21 cellular contexts compared by ENCODE assay signal in the genomic region with DNA sequence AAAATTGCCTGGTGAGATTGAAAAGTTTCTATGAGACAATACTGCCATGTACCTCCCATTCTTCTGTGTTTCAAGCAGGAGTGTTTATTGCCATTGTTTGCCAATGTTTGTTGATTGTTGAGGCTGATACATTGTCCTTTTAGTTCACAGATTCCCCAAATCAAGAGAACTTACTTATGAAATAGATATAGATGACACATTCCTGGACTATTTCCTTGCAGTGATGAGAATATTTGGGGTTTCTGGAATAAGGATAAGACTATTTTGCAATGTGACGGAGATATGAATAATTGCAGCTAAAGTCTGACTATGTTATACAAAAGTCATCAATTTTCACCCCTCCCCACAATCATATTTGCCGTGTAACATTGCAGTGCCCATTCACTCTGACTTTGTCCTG.
DNase-seq lines count a peak whose midpoint lies in the region; ATAC-seq and TF ChIP-seq lines count a peak whose summit lies in the region.
"Had no signal": no experiment of that assay in that cellular context is flagged by ENCODE, and none has a peak within 500 bp of the region (broad histone marks: within the 10 kb centered on the region; RNA-seq: fewer than 3 reads in every experiment).

No MANE protein-coding gene starts in this region.

- H4K20me1 ChIP-seq in GM23248 (ENCODE audit: insufficient read depth) (no peaks in the 10 kb centered on the region), PC-3 (ENCODE audit: low read length) (no peaks in the 10 kb centered on the region), SK-N-SH (ENCODE audit: insufficient read depth) (no peaks in the 10 kb centered on the region)

- no peak overlapping the region for H3K4me3 ChIP-seq in GM23248
- H3K4me3 ChIP-seq in PC-3 (ENCODE audit: low read length), result no peak overlapping the region
- H3K4me3 ChIP-seq in fibroblast of pulmonary artery (replicated peaks; ENCODE audit: low read depth, low read length), result no peak overlapping the region
- H3K4me3 ChIP-seq in SK-N-SH (ENCODE audit: low read depth in 2 of 2, low read length in 1 of 2), result no peak overlapping the region
- H3K4me3 ChIP-seq: A549, SJCRH30 had no signal

- H3K4me2 ChIP-seq in GM23248 (ENCODE audit: unreplicated experiment) (peak overlapping the region; percentile 60), PC-3 (ENCODE audit: low read length) (no peak overlapping the region), SK-N-SH (no peak overlapping the region)
- H3K4me2 ChIP-seq: A549 had no signal

- WGBS in GM23248 (ENCODE audit: low coverage in 1 of 2, low lambda C conversion rate in 2 of 2, missing lambda C conversion rate in 2 of 2), 2 experiments, result 2 to 6% methylated on average over 2 of the region's 2 CpGs
- WGBS in SK-N-SH (ENCODE audit: low lambda C conversion rate), result 5% methylated on average over 2 of the region's 2 CpGs

- CTCF ChIA-PET in PC-3 (lab: Charles Lee), result no interaction called here
- CTCF ChIA-PET in SK-N-SH (lab: Yijun Ruan, JAX), result no interaction called here

- peaks cover 12% of the 10 kb centered on the region for H3F3A ChIP-seq in GM23248 (ENCODE audit: insufficient read depth)
- H3F3A ChIP-seq in PC-3 (ENCODE audit: low read length, unreplicated experiment), result no peaks in the 10 kb centered on the region
- H3F3A ChIP-seq in SK-N-SH (replicated peaks; ENCODE audit: insufficient read depth), result peaks cover 5% of the 10 kb centered on the region

- H3K9ac ChIP-seq in GM23248, result no peak overlapping the region
- no peak overlapping the region for H3K9ac ChIP-seq in PC-3 (ENCODE audit: low read length)
- no peak overlapping the region for H3K9ac ChIP-seq in SK-N-SH

- no peak for TF ChIP-seq RAD21 in SK-N-SH (IDR thresholded peaks at IDR 0.05; ENCODE audit: low read length)

- H2AFZ ChIP-seq in GM23248 (peak overlapping the region; percentile 38; the same call in 1 of the 2 replicates), PC-3 (ENCODE audit: low read length) (no peak overlapping the region), SK-N-SH (ENCODE audit: low read depth) (no peak overlapping the region)

- peaks cover 18% of the 10 kb centered on the region for H3K4me1 ChIP-seq in GM23248 (ENCODE audit: insufficient read depth)
- H3K4me1 ChIP-seq in PC-3 (ENCODE audit: insufficient read depth, low read length), result no peaks in the 10 kb centered on the region
- no peaks in the 10 kb centered on the region for H3K4me1 ChIP-seq in SK-N-SH (ENCODE audit: control insufficient read depth in 1 of 2, insufficient read depth in 2 of 2, low read depth in 1 of 2, low read length in 1 of 2)
- H3K4me1 ChIP-seq: A549, Caco-2, SJCRH30 had no signal

- no peak for TF ChIP-seq CTCF in PC-3 (conservative IDR thresholded peaks at IDR 0.05; ENCODE audit: low read depth, low read length)
- TF ChIP-seq CTCF in fibroblast of pulmonary artery (IDR thresholded peaks at IDR 0.05; ENCODE audit: low read length, missing control alignments), result no peak
- no peak for TF ChIP-seq CTCF in SK-N-SH (IDR thresholded peaks at IDR 0.05)

- intact Hi-C loops in PC-3 (cut with micrococcal nuclease), result no loop called here

- POLR2A ChIA-PET in PC-3 (lab: Charles Lee; ENCODE audit: unreplicated experiment) (no interaction called here), SK-N-SH (lab: Yijun Ruan, JAX) (no interaction called here)

- ATAC-seq in PC-3, result no peak
- no peak for ATAC-seq in GM18861 (IDR thresholded peaks at IDR 0.05; ENCODE audit: unreplicated experiment)
- ATAC-seq: A549; CD8-positive, alpha-beta T cell; Right ventricle myocardium inferior had no signal

- TF ChIP-seq EP300 in SK-N-SH (IDR thresholded peaks at IDR 0.05; ENCODE audit: borderline replicate concordance in 1 of 2, low read depth in 1 of 2, low read length in 1 of 2), result no peak

- H3K9me3 ChIP-seq in GM23248 (ENCODE audit: low read depth) (no peaks in the 10 kb centered on the region), PC-3 (ENCODE audit: low read length) (no peaks in the 10 kb centered on the region), SK-N-SH (no peaks in the 10 kb centered on the region)
- H3K9me3 ChIP-seq: A549, Caco-2, SJCRH30 had no signal

- H3K27ac ChIP-seq in GM23248 (peak overlapping the region; percentile 7), PC-3 (ENCODE audit: low read length) (no peak overlapping the region), SK-N-SH (ENCODE audit: low read depth in 2 of 2, low read length in 1 of 2) (no peak overlapping the region)
- H3K27ac ChIP-seq: A549, C4-2B, SJCRH30 had no signal

- H3K79me2 ChIP-seq in GM23248 (ENCODE audit: insufficient read depth) (no peaks in the 10 kb centered on the region), PC-3 (ENCODE audit: low read length) (no peaks in the 10 kb centered on the region), SK-N-SH (ENCODE audit: insufficient read depth) (no peaks in the 10 kb centered on the region)

- H3K36me3 ChIP-seq in GM23248 (ENCODE audit: low read depth), result no peaks in the 10 kb centered on the region
- no peaks in the 10 kb centered on the region for H3K36me3 ChIP-seq in PC-3 (ENCODE audit: low read depth, low read length)
- no peaks in the 10 kb centered on the region for H3K36me3 ChIP-seq in SK-N-SH (replicated peaks in 1 of 2; ENCODE audit: control insufficient read depth in 1 of 2, insufficient read depth in 2 of 2, low read length in 1 of 2)
- H3K36me3 ChIP-seq: SJCRH30 had no signal

- in situ Hi-C loops in GM23248 (cut with MboI), result no loop called here

- DNase-seq in GM23248, result peak; percentile 55
- peak; percentile 27 for DNase-seq in PC-3
- peak; percentile 18 for DNase-seq in fibroblast of pulmonary artery (ENCODE audit: low read depth)
- DNase-seq in NAMALWA (ENCODE audit: low spot score), result no peak
- no peak for DNase-seq in SK-N-SH
- no peak for DNase-seq in DMS114 treated with DMSO at 0.1 percent for 48 hours (lab: John Stamatoyannopoulos, UW; ENCODE audit: unreplicated experiment)
- DNase-seq: Caco-2; CD8-positive, alpha-beta T cell; DND-41; H9; NCI-H1092; NCI-H1417 treated with DMSO at 0.1 percent for 48 hours; NCI-H187; NCI-H2171 treated with DMSO at 0.1 percent for 48 hours; NCI-H524; NCI-H774; SJCRH30 had no signal

- H3K27me3 ChIP-seq in GM23248 (replicated peaks; ENCODE audit: insufficient read depth) (no peaks in the 10 kb centered on the region), PC-3 (ENCODE audit: low read length) (no peaks in the 10 kb centered on the region), SK-N-SH (ENCODE audit: insufficient read depth) (no peaks in the 10 kb centered on the region; the same call in 1 of the 2 replicates)
- H3K27me3 ChIP-seq: SJCRH30 had no signal

- H3K9me2 ChIP-seq in GM23248 (ENCODE audit: insufficient read depth), result no peaks in the 10 kb centered on the region
- H3K9me2 ChIP-seq in PC-3 (replicated peaks; ENCODE audit: low read length), result no peaks in the 10 kb centered on the region
- no peaks in the 10 kb centered on the region for H3K9me2 ChIP-seq in SK-N-SH

- BruUV-seq in PC-3 (replicated peaks; lab: Mats Ljungman, UMichigan), result no TSS peak

TF ChIP-seq in SK-N-SH, 30 proteins besides CTCF, POLR2A, EP300 and RAD21 (continues in another document):
- TF ChIP-seq, protein P1, sequence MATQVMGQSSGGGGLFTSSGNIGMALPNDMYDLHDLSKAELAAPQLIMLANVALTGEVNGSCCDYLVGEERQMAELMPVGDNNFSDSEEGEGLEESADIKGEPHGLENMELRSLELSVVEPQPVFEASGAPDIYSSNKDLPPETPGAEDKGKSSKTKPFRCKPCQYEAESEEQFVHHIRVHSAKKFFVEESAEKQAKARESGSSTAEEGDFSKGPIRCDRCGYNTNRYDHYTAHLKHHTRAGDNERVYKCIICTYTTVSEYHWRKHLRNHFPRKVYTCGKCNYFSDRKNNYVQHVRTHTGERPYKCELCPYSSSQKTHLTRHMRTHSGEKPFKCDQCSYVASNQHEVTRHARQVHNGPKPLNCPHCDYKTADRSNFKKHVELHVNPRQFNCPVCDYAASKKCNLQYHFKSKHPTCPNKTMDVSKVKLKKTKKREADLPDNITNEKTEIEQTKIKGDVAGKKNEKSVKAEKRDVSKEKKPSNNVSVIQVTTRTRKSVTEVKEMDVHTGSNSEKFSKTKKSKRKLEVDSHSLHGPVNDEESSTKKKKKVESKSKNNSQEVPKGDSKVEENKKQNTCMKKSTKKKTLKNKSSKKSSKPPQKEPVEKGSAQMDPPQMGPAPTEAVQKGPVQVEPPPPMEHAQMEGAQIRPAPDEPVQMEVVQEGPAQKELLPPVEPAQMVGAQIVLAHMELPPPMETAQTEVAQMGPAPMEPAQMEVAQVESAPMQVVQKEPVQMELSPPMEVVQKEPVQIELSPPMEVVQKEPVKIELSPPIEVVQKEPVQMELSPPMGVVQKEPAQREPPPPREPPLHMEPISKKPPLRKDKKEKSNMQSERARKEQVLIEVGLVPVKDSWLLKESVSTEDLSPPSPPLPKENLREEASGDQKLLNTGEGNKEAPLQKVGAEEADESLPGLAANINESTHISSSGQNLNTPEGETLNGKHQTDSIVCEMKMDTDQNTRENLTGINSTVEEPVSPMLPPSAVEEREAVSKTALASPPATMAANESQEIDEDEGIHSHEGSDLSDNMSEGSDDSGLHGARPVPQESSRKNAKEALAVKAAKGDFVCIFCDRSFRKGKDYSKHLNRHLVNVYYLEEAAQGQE (IDR thresholded peaks at IDR 0.05; ENCODE audit: low read depth, low read length), result no peak
- TF ChIP-seq SIN3A (IDR thresholded peaks at IDR 0.05; ENCODE audit: borderline replicate concordance, low read depth, low read length), result no peak
- TF ChIP-seq TAF1 (IDR thresholded peaks at IDR 0.05; ENCODE audit: borderline replicate concordance, low read depth, low read length), result no peak
- TF ChIP-seq RXRA (IDR thresholded peaks at IDR 0.05; ENCODE audit: borderline replicate concordance, low read depth), result no peak
- no peak for TF ChIP-seq ZBTB33 (IDR thresholded peaks at IDR 0.05; ENCODE audit: borderline replicate concordance, low read depth)

Comparison
In these comparisons a context has a peak if more than half of its experiments do, and no peak if none do; other contexts are left out.
1. DNase-seq: peak in GM23248 (single experiment), PC-3 (single experiment) and fibroblast of pulmonary artery (single experiment); none in NAMALWA (single experiment), SK-N-SH (single experiment) and DMS114 treated with DMSO at 0.1 percent for 48 hours (single experiment).